In genomic region chr15:42582569-42583235, GRCh38 we compare ENCODE assay signal across 13 cellular contexts. TPM values are rescaled to one million over a fixed set of nuclear protein-coding genes. Genes with fewer than 3 reads are reported as not detected.
DNase-seq lines count a peak whose midpoint lies in the region; ATAC-seq and TF ChIP-seq lines count a peak whose summit lies in the region.
"Had no signal": no experiment of that assay in that cellular context is flagged by ENCODE, and none has a peak within 500 bp of the region (broad histone marks: within the 10 kb centered on the region; RNA-seq: fewer than 3 reads in every experiment).

No MANE protein-coding gene starts in this region.

- H2BK5ac ChIP-seq in mesenchymal stem cell (ENCODE audit: low read depth, low read length, poor library complexity, severe bottlenecking): no peak overlapping the region

- H2AK5ac ChIP-seq in mesenchymal stem cell (ENCODE audit: low read length, severe bottlenecking): peak overlapping the region; percentile 57

- intact Hi-C loops in body of pancreas (cut with DNase I): loop anchor here (10.0 kb wide), 1 partner anchor 332 kb away; no protein-coding TSS in a partner anchor

- peaks cover 88% of the 10 kb centered on the region for H3K79me2 ChIP-seq in Loucy (ENCODE audit: insufficient read depth, low read length)

- H3K14ac ChIP-seq in mesenchymal stem cell (ENCODE audit: low read length in 2 of 2): no peak overlapping the region

- peaks cover 14% of the 10 kb centered on the region; the same call in 1 of the 2 replicates for H3K36me3 ChIP-seq in Loucy (ENCODE audit: insufficient read depth, low read length)
- peaks cover 4 to 10% of the 10 kb centered on the region in 2 experiments for H3K36me3 ChIP-seq in mesenchymal stem cell (ENCODE audit: control insufficient read depth in 1 of 2, insufficient read depth in 2 of 2, low read depth in 1 of 2, low read length in 2 of 2)
- no peaks in the 10 kb centered on the region for H3K36me3 ChIP-seq in body of pancreas (replicated peaks in 1 of 2; ENCODE audit: insufficient read depth in 1 of 2, low read depth in 2 of 2)
- H3K36me3 ChIP-seq: neutrophil had no signal

- peak in 10 of 61 donors; percentile 2 to 42 (median 10) for DNase-seq in caudate nucleus (lab: John Stamatoyannopoulos, UW)
- DNase-seq in mesenchymal stem cell: no peak
- no peak for DNase-seq in body of pancreas
- no peak for DNase-seq in COLO668 (lab: John Stamatoyannopoulos, UW; ENCODE audit: unreplicated experiment)
- DNase-seq: activated CD4-positive, alpha-beta T cell treated with anti-CD3 and anti-CD28 coated beads for 36 hours; DMS79 treated with DMSO at 0.1 percent for 48 hours; NCI-H1694 treated with DMSO at 0.1 percent for 48 hours had no signal

- no peaks in the 10 kb centered on the region for H3K9me2 ChIP-seq in Loucy (replicated peaks; ENCODE audit: low read depth, low read length)

- no peak overlapping the region for H3K4ac ChIP-seq in mesenchymal stem cell (ENCODE audit: low read depth in 1 of 2, low read length in 2 of 2)

- no peak overlapping the region for H2BK15ac ChIP-seq in mesenchymal stem cell (ENCODE audit: low read depth, poor library complexity, severe bottlenecking)

- no peak overlapping the region for H4K8ac ChIP-seq in mesenchymal stem cell (ENCODE audit: low read length)

- no peak overlapping the region for H2AFZ ChIP-seq in Loucy (ENCODE audit: low read length)
- H2AFZ ChIP-seq in mesenchymal stem cell (ENCODE audit: low read depth, low read length): no peak overlapping the region

- H3F3A ChIP-seq in Loucy (ENCODE audit: low read depth): no peaks in the 10 kb centered on the region

- peak overlapping the region; percentile 76 for H3K9ac ChIP-seq in Loucy (ENCODE audit: low read depth, low read length, poor library complexity, severe bottlenecking)
- peak overlapping the region; percentile 83 for H3K9ac ChIP-seq in mesenchymal stem cell (ENCODE audit: low read length)

- peak overlapping the region; percentile 86 for H3K27ac ChIP-seq in caudate nucleus (ENCODE audit: low read depth, low read length)
- H3K27ac ChIP-seq in mesenchymal stem cell (ENCODE audit: low read length, poor library complexity, severe bottlenecking): no peak overlapping the region
- peak overlapping the region; percentile 95 for H3K27ac ChIP-seq in temporal lobe (ENCODE audit: low read depth, low read length)
- H3K27ac ChIP-seq in body of pancreas: no peak overlapping the region
- H3K27ac ChIP-seq: neutrophil, RWPE1 had no signal

- H3K27me3 ChIP-seq in Loucy (ENCODE audit: insufficient read depth, low read length, poor library complexity, severe bottlenecking) (no peaks in the 10 kb centered on the region), mesenchymal stem cell (ENCODE audit: control insufficient read depth in 1 of 2, insufficient read depth in 1 of 2, low read length in 2 of 2) (no peaks in the 10 kb centered on the region), body of pancreas (no peaks in the 10 kb centered on the region)

- TF ChIP-seq POLR2A in body of pancreas (IDR thresholded peaks at IDR 0.05): no peak

- ATAC-seq in body of pancreas (no peak), HG03095 (IDR thresholded peaks at IDR 0.05; ENCODE audit: unreplicated experiment) (no peak)
- ATAC-seq: activated CD4-positive, alpha-beta T cell treated with anti-CD3 and anti-CD28 coated beads for 36 hours; esophagus mucosa had no signal

- no peak overlapping the region for H3K23ac ChIP-seq in mesenchymal stem cell (ENCODE audit: low read length in 2 of 2)

- H3K4me1 ChIP-seq in Loucy (ENCODE audit: insufficient read depth, low read length, poor library complexity, severe bottlenecking) (peaks cover 53% of the 10 kb centered on the region), mesenchymal stem cell (ENCODE audit: control insufficient read depth, insufficient read depth, low read depth, low read length) (peaks cover 7% of the 10 kb centered on the region), body of pancreas (peaks cover 6% of the 10 kb centered on the region)

- H4K91ac ChIP-seq in mesenchymal stem cell (ENCODE audit: low read length): no peak overlapping the region

- no peak overlapping the region for H3K18ac ChIP-seq in mesenchymal stem cell (ENCODE audit: low read depth in 1 of 2, low read length in 2 of 2)

- WGBS in mesenchymal stem cell: 94% methylated on average over 8 of the region's 8 CpGs
- WGBS in body of pancreas, 2 donors: 87 to 88% methylated on average over 8 of the region's 8 CpGs

- peaks cover 14% of the 10 kb centered on the region for H3K79me1 ChIP-seq in mesenchymal stem cell (replicated peaks; ENCODE audit: low read length, poor library complexity, severe bottlenecking)

- H3K4me2 ChIP-seq in Loucy (ENCODE audit: low read depth, low read length, poor library complexity, severe bottlenecking): peak overlapping the region; percentile 93
- no peak overlapping the region for H3K4me2 ChIP-seq in mesenchymal stem cell (ENCODE audit: low read length, poor library complexity, severe bottlenecking)

- TF ChIP-seq CTCF in Loucy (conservative IDR thresholded peaks at IDR 0.05; ENCODE audit: low read length) (no peak), body of pancreas (IDR thresholded peaks at IDR 0.05) (no peak)

- peaks cover 10% of the 10 kb centered on the region for H4K20me1 ChIP-seq in Loucy (ENCODE audit: insufficient read depth, low read length, poor library complexity, severe bottlenecking)

- H2BK12ac ChIP-seq in mesenchymal stem cell (ENCODE audit: low read length in 2 of 2): no peak overlapping the region

- no peak overlapping the region for H2BK120ac ChIP-seq in mesenchymal stem cell (ENCODE audit: low read depth, low read length)

- H3K9me3 ChIP-seq in Loucy (ENCODE audit: insufficient read depth, low read depth, low read length) (no peaks in the 10 kb centered on the region), mesenchymal stem cell (ENCODE audit: control insufficient read depth, low read length) (no peaks in the 10 kb centered on the region), body of pancreas (no peaks in the 10 kb centered on the region)
- H3K9me3 ChIP-seq: neutrophil had no signal

- H3K4me3 ChIP-seq in Loucy (ENCODE audit: low read length, poor library complexity, severe bottlenecking) (peak overlapping the region; percentile 76), mesenchymal stem cell (ENCODE audit: insufficient read depth in 1 of 2, low read depth in 1 of 2, low read length in 2 of 2) (no peak overlapping the region), body of pancreas (no peak overlapping the region)

RNA-seq across cellular contexts. Expression of gene STARD9, which starts 7.3 kb away (rescaled TPM):
- polyA plus RNA-seq in mesenchymal stem cell (2013, experiment 1 of 2): 1.8 TPM
- 1.6 TPM for polyA plus RNA-seq in mesenchymal stem cell (2013, experiment 2 of 2)
- total RNA-seq in temporal lobe (7.9 TPM), body of pancreas (1 to 10 TPM; 1.3 to 4.7 TPM)

RNA-seq across cellular contexts. Expression of gene HAUS2, which starts 34.1 kb away (rescaled TPM):
- polyA plus RNA-seq in mesenchymal stem cell (2013, experiment 1 of 2): 14.6 TPM
- polyA plus RNA-seq in mesenchymal stem cell (2013, experiment 2 of 2): 14.3 TPM
- total RNA-seq in temporal lobe (31.7 TPM), body of pancreas (10 to 100 TPM in 1 of 2 donors, 1 to 10 TPM in 1; 8.6 to 24.7 TPM)

RNA-seq across cellular contexts. Expression of gene LRRC57, which starts 34.1 kb away (rescaled TPM):
- polyA plus RNA-seq in mesenchymal stem cell (2013, experiment 1 of 2): 10.9 TPM
- 11.1 TPM for polyA plus RNA-seq in mesenchymal stem cell (2013, experiment 2 of 2)
- 16.0 TPM for total RNA-seq in temporal lobe
- 1 to 10 TPM; 6.9 to 8.3 TPM for total RNA-seq in body of pancreas

Comparison
In these comparisons a context has a peak if more than half of its experiments do, and no peak if none do; other contexts are left out.
1. H3K27ac ChIP-seq: peak in caudate nucleus (single experiment) and temporal lobe (single experiment); none in mesenchymal stem cell (single experiment) and body of pancreas (0 of 4).